In genomic region chr1:112462953-112463279, GRCh38 we compare ENCODE assay signal across 19 cellular contexts. TPM values are rescaled to one million over a fixed set of nuclear protein-coding genes. Genes with fewer than 3 reads are reported as not detected.
"Had no signal": no experiment of that assay in that cellular context is flagged by ENCODE, and none has a peak within 500 bp of the region (broad histone marks: within the 10 kb centered on the region; RNA-seq: fewer than 3 reads in every experiment).

No MANE protein-coding gene starts in this region.

- H3K36me3 ChIP-seq: pancreas had no signal

- H3K27ac ChIP-seq: pancreas had no signal

- H3K9me3 ChIP-seq: heart right ventricle, mucosa of descending colon, pancreas had no signal

- DNase-seq: activated CD4-positive, alpha-beta T cell treated with anti-CD3 and anti-CD28 coated beads, Interleukin-2, amount 10 ng/mL, durations not matched to agents 7 days and 5 days; activated CD4-positive, CD25-positive, alpha-beta regulatory T cell; activated CD8-positive, alpha-beta memory T cell treated with anti-CD3 and anti-CD28 coated beads, Interleukin-2, amount 50 U/mL, for 48 hours; activated gamma-delta T cell treated with Interleukin-2 at 50 U/mL for 16 hours; activated T-cell treated with anti-CD3 and anti-CD28 coated beads, Interleukin-2, amount 50 U/mL, for 72 hours; amniotic stem cell; central memory CD4-positive, alpha-beta T cell; foreskin melanocyte; heart right ventricle; left cardiac atrium; mammary epithelial cell; mucosa of descending colon; naive thymus-derived CD4-positive, alpha-beta T cell; pancreas; stimulated activated CD4-positive, alpha-beta T cell treated with anti-CD3 and anti-CD28 coated beads, Interleukin-2, amount 100 ng/mL, for 48 hours; stimulated activated naive CD4-positive, alpha-beta T cell treated with Interleukin-2 at 50 U/mL for 16 hours; T-helper 2 cell had no signal

- H3K4me1 ChIP-seq: pancreas had no signal

- H3K27me3 Mint-ChIP-seq: activated naive CD8-positive, alpha-beta T cell had no signal

- H3K4me3 ChIP-seq: coronary artery, mucosa of descending colon, pancreas had no signal

- ATAC-seq: activated T-cell treated with anti-CD3 and anti-CD28 coated beads, Interleukin-2, amount 50 U/mL, for 72 hours; heart right ventricle; left cardiac atrium; mucosa of descending colon; naive thymus-derived CD4-positive, alpha-beta T cell; pancreas had no signal

- H3K9me3 Mint-ChIP-seq: activated CD4-positive, alpha-beta T cell treated with anti-CD3 and anti-CD28 coated beads, Interleukin-2, amount 10 ng/mL, durations not matched to agents 7 days and 5 days; activated T-cell treated with anti-CD3 and anti-CD28 coated beads, Interleukin-2, amount 50 U/mL, for 72 hours had no signal

- H3K36me3 Mint-ChIP-seq: activated naive CD8-positive, alpha-beta T cell; naive thymus-derived CD4-positive, alpha-beta T cell had no signal

- H3K4me3 Mint-ChIP-seq: activated CD4-positive, alpha-beta T cell treated with anti-CD3 and anti-CD28 coated beads, Interleukin-2, amount 10 ng/mL, durations not matched to agents 7 days and 5 days; activated naive CD8-positive, alpha-beta T cell; activated T-cell treated with anti-CD3 and anti-CD28 coated beads, Interleukin-2, amount 50 U/mL, for 72 hours; naive thymus-derived CD4-positive, alpha-beta T cell had no signal

- H3K27ac Mint-ChIP-seq: activated CD4-positive, alpha-beta T cell treated with anti-CD3 and anti-CD28 coated beads, Interleukin-2, amount 10 ng/mL, durations not matched to agents 7 days and 5 days; activated naive CD8-positive, alpha-beta T cell; activated T-cell treated with anti-CD3 and anti-CD28 coated beads, Interleukin-2, amount 50 U/mL, for 72 hours; naive thymus-derived CD4-positive, alpha-beta T cell had no signal

- H3K27me3 ChIP-seq: heart right ventricle, pancreas had no signal

RNA-seq across cellular contexts. Expression of gene WNT2B, which starts 45.8 kb away (rescaled TPM):
- total RNA-seq: activated CD4-positive, alpha-beta T cell treated with anti-CD3 and anti-CD28 coated beads, Interleukin-2, amount 10 ng/mL, durations not matched to agents 7 days and 5 days had no signal
